In genomic region chrX:20477219-20477618, GRCh38 we compare ENCODE assay signal across 1 cellular context.
A peak's percentile ranks its signal among the peaks of the same experiment; 100 is the strongest.
TF ChIP-seq lines count a peak whose summit lies in the region.

No MANE protein-coding gene starts in this region.

TF ChIP-seq in HepG2, 621 proteins besides CTCF, POLR2A, EP300 and RAD21 (continued from another document):
- TF ChIP-seq, protein P1, sequence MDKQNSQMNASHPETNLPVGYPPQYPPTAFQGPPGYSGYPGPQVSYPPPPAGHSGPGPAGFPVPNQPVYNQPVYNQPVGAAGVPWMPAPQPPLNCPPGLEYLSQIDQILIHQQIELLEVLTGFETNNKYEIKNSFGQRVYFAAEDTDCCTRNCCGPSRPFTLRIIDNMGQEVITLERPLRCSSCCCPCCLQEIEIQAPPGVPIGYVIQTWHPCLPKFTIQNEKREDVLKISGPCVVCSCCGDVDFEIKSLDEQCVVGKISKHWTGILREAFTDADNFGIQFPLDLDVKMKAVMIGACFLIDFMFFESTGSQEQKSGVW (CRISPR knock-in tag; IDR thresholded peaks at IDR 0.05; ENCODE audit: borderline replicate concordance): no peak
- no peak for TF ChIP-seq MAFK (conservative IDR thresholded peaks at IDR 0.05 in 1 of 2, IDR thresholded peaks at IDR 0.05 in 1 of 2; ENCODE audit: low read length in 2 of 2)
- TF ChIP-seq CC2D1A (CRISPR knock-in tag; IDR thresholded peaks at IDR 0.05): no peak
- peak; percentile 87 for TF ChIP-seq CREM (IDR thresholded peaks at IDR 0.05)
- no peak for TF ChIP-seq CREM (CRISPR knock-in tag; IDR thresholded peaks at IDR 0.05)
- no peak for TF ChIP-seq ZNF563 (CRISPR knock-in tag; IDR thresholded peaks at IDR 0.05)
- TF ChIP-seq ZNF12 (CRISPR knock-in tag; IDR thresholded peaks at IDR 0.05): no peak
- TF ChIP-seq ZNF569 (CRISPR knock-in tag; IDR thresholded peaks at IDR 0.05; ENCODE audit: borderline replicate concordance): no peak
- TF ChIP-seq ZNF878 (CRISPR knock-in tag; IDR thresholded peaks at IDR 0.05): no peak
- no peak for TF ChIP-seq ZNF567 (CRISPR knock-in tag; IDR thresholded peaks at IDR 0.05; ENCODE audit: borderline replicate concordance)
- no peak for TF ChIP-seq PITX1 (CRISPR knock-in tag; IDR thresholded peaks at IDR 0.05)
- no peak for TF ChIP-seq CHD2 (IDR thresholded peaks at IDR 0.05; ENCODE audit: low read depth, low read length)
- TF ChIP-seq KDM6A (CRISPR knock-in tag; IDR thresholded peaks at IDR 0.05; ENCODE audit: low read depth): 0 out of 2 replicates have a peak, but pooled peaks have one; percentile 22
- no peak for TF ChIP-seq EEA1 (CRISPR knock-in tag; IDR thresholded peaks at IDR 0.05; ENCODE audit: borderline replicate concordance)
- no peak for TF ChIP-seq ZUFSP (CRISPR knock-in tag; IDR thresholded peaks at IDR 0.05; ENCODE audit: borderline replicate concordance)
- no peak for TF ChIP-seq ZNF512 (CRISPR knock-in tag; IDR thresholded peaks at IDR 0.05)
- TF ChIP-seq GPBP1L1 (CRISPR knock-in tag; IDR thresholded peaks at IDR 0.05): no peak
- no peak for TF ChIP-seq SMAD9 (CRISPR knock-in tag; IDR thresholded peaks at IDR 0.05)
- no peak for TF ChIP-seq ZNF552 (CRISPR knock-in tag; IDR thresholded peaks at IDR 0.05; ENCODE audit: borderline replicate concordance)
- no peak for TF ChIP-seq FUBP1 (CRISPR knock-in tag; IDR thresholded peaks at IDR 0.05; ENCODE audit: borderline replicate concordance)
- no peak for TF ChIP-seq SRSF9 (IDR thresholded peaks at IDR 0.05; ENCODE audit: borderline replicate concordance, insufficient read depth, low read depth, low read length, poor library complexity, severe bottlenecking)
- TF ChIP-seq ZNF282 (IDR thresholded peaks at IDR 0.05; ENCODE audit: partially characterized antibody): no peak
- no peak for TF ChIP-seq TCF12 (IDR thresholded peaks at IDR 0.05)
- TF ChIP-seq TCF12 (CRISPR knock-in tag; IDR thresholded peaks at IDR 0.05): no peak
- TF ChIP-seq ZKSCAN1 (IDR thresholded peaks at IDR 0.05; ENCODE audit: low read length): no peak
- no peak for TF ChIP-seq HMGXB4 (CRISPR knock-in tag; IDR thresholded peaks at IDR 0.05; ENCODE audit: borderline replicate concordance in 1 of 2, low read depth in 1 of 2)
- no peak for TF ChIP-seq HES4 (CRISPR knock-in tag; IDR thresholded peaks at IDR 0.05; ENCODE audit: borderline replicate concordance)
- no peak for TF ChIP-seq THAP11 (CRISPR knock-in tag; IDR thresholded peaks at IDR 0.05)
- no peak for TF ChIP-seq ZNF572 (CRISPR knock-in tag; IDR thresholded peaks at IDR 0.05)
- TF ChIP-seq ZMYM4 (CRISPR knock-in tag; IDR thresholded peaks at IDR 0.05): peak; percentile 17; the same call in 1 of the 2 replicates
- no peak for TF ChIP-seq ZNF761 (CRISPR knock-in tag; conservative IDR thresholded peaks at IDR 0.05)
- TF ChIP-seq ZNF407 (CRISPR knock-in tag; IDR thresholded peaks at IDR 0.05; ENCODE audit: not compliant biosample characterization): no peak
- no peak for TF ChIP-seq KMT2A (CRISPR knock-in tag; IDR thresholded peaks at IDR 0.05)
- no peak for TF ChIP-seq ZNF101 (CRISPR knock-in tag; IDR thresholded peaks at IDR 0.05; ENCODE audit: borderline replicate concordance, low read depth)
- no peak for TF ChIP-seq ZNF343 (CRISPR knock-in tag; IDR thresholded peaks at IDR 0.05)
- TF ChIP-seq TCF7 (IDR thresholded peaks at IDR 0.05; ENCODE audit: low read depth): peak; percentile 83
